In the genomic region with DNA sequence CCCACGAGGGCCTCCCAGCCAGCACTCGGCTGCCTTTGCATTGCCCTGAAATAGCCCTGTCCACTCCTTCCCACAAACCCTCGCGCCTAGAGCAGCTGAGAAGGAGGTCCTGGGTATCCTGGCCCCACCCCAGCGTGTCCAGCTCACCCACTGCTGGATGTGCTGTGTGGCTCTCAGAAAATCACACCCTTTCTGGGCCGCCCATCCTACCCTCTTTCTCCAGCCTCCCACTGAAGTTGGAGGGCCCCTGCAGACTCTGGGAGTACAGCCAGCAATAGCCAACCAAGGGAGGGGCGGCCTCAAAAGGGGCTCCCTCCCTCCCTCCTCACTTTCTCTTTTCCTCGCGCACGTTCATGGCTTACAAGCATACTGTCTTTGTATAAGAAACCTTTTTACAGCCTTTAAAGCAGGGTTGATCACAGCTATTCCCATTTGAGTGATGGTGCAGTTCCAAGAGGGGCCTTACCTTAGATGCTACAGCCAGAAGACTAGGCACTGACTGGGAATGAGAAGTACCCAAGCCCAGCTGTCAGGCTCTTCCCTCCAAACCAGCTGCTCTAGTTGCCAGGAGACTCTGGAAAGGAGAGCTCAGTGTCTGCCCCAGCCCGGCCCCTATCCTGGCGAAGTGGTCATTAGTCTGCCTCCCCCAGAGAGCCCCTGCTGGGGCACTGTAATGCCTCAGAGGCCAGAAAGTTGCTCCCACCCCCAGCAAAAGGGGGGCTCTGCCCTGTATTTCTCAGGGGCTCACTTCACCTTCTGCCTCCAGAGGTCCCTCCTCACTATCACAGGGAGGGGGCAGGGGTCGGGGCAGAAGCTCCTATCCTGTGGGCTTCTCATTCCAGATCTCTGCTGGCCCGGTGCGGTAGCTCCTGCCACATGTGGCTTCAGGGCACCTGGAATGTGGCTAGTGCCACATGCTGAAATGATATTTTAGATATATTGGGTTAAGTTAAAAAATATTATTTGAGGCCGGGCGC, we compare ENCODE assay signal across 1 cellular context.
TF ChIP-seq lines count a peak whose summit lies in the region.

No MANE protein-coding gene starts in this region.

TF ChIP-seq in HEK293, 187 proteins besides CTCF, POLR2A, EP300 and RAD21 (continued from another document):
- TF ChIP-seq, protein P1, sequence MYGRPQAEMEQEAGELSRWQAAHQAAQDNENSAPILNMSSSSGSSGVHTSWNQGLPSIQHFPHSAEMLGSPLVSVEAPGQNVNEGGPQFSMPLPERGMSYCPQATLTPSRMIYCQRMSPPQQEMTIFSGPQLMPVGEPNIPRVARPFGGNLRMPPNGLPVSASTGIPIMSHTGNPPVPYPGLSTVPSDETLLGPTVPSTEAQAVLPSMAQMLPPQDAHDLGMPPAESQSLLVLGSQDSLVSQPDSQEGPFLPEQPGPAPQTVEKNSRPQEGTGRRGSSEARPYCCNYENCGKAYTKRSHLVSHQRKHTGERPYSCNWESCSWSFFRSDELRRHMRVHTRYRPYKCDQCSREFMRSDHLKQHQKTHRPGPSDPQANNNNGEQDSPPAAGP (tag by site-specific recombination; IDR thresholded peaks at IDR 0.05): 0 out of 2 replicates have a peak, but pooled peaks have one; percentile 13
- TF ChIP-seq SP2 (tag by site-specific recombination; IDR thresholded peaks at IDR 0.05): no peak
- TF ChIP-seq ZNF514 (tag by site-specific recombination; IDR thresholded peaks at IDR 0.05): peak; percentile 54; the same call in 1 of the 2 replicates
- TF ChIP-seq ZNF768 (tag by site-specific recombination; IDR thresholded peaks at IDR 0.05): peak; percentile 79; the same call in 1 of the 2 replicates
- TF ChIP-seq ZIC2 (tag by site-specific recombination; IDR thresholded peaks at IDR 0.05): peak; percentile 40; the same call in 1 of the 2 replicates
- no peak for TF ChIP-seq ZNF626 (tag by site-specific recombination; IDR thresholded peaks at IDR 0.05)
- TF ChIP-seq ZNF394 (tag by site-specific recombination; IDR thresholded peaks at IDR 0.05; ENCODE audit: borderline replicate concordance): peak; percentile 56; the same call in 1 of the 2 replicates
- peak; percentile 29 for TF ChIP-seq GLIS1 (tag by site-specific recombination; IDR thresholded peaks at IDR 0.05)
- TF ChIP-seq ZBTB48 (tag by site-specific recombination; IDR thresholded peaks at IDR 0.05): 0 out of 2 replicates have a peak, but pooled peaks have one; percentile 36
- TF ChIP-seq ZNF48 (tag by site-specific recombination; IDR thresholded peaks at IDR 0.05): no peak
- peak; percentile 90 for TF ChIP-seq ZNF341 (tag by site-specific recombination; IDR thresholded peaks at IDR 0.05; ENCODE audit: low read depth)
